Comparison of ENCODE assay signal across 21 cellular contexts in the genomic region with DNA sequence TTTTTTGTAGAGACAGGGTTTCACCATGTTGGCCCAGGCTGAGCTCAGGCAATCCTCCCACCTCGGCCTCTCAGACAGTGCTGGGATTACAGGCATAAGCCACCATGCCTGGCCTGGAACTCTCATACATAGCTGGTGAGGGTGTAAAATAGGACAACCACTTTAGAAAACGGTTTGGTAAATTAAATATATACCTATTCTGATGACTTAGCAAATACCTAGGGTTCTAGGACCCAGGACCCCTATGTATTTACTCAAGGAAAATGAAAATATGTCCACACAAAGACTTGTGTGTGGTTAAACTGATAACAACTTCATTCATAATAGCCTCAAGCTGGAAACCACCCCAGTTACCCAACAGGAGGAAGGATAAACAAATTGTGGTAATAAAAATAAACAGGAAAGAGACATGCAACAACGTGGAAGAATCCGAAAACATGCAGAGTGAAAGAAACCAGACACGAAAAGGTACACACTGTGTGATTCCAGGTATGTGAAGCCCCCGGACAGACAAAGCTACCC. TPM values are rescaled to one million over a fixed set of nuclear protein-coding genes. Genes with fewer than 3 reads are reported as not detected.
DNase-seq lines count a peak whose midpoint lies in the region; ATAC-seq, FAIRE-seq and TF ChIP-seq lines count a peak whose summit lies in the region.
"Had no signal": no experiment of that assay in that cellular context is flagged by ENCODE, and none has a peak within 500 bp of the region (broad histone marks: within the 10 kb centered on the region; RNA-seq: fewer than 3 reads in every experiment).

No MANE protein-coding gene starts in this region.

- H3K4me1 ChIP-seq in K562 (replicated peaks in 1 of 2; ENCODE audit: control insufficient read depth in 2 of 2, insufficient read depth in 2 of 2, low read length in 2 of 2) (peaks cover 0 to 4% of the 10 kb centered on the region in 2 experiments; a peak in 2 of 5 replicates), mesenchymal stem cell (ENCODE audit: control insufficient read depth, insufficient read depth, low read depth, low read length) (no peaks in the 10 kb centered on the region)

- H4K20me1 ChIP-seq in K562 (replicated peaks; ENCODE audit: control insufficient read depth, insufficient read depth, low read length): no peaks in the 10 kb centered on the region

- no peak for TF ChIP-seq CTCF in K562 (IDR thresholded peaks at IDR 0.05 in 2 of 3, conservative IDR thresholded peaks at IDR 0.05 in 1 of 3; ENCODE audit: insufficient read depth in 2 of 3, low read depth in 1 of 3, low read length in 3 of 3)
- no peak for TF ChIP-seq CTCF in brain microvascular endothelial cell (IDR thresholded peaks at IDR 0.05; ENCODE audit: low read depth, low read length, missing control alignments)

- no peaks in the 10 kb centered on the region for H3K9me3 ChIP-seq in K562 (replicated peaks; ENCODE audit: control insufficient read depth, insufficient read depth, low read depth, low read length)
- H3K9me3 ChIP-seq in mesenchymal stem cell (ENCODE audit: control insufficient read depth, low read length): peaks cover 9% of the 10 kb centered on the region
- H3K9me3 ChIP-seq: Peyer's patch had no signal

- intact Hi-C loops in K562 (cut with micrococcal nuclease): no loop called here

- H3K23ac ChIP-seq in mesenchymal stem cell (ENCODE audit: low read length in 2 of 2): no peak overlapping the region

- no peaks in the 10 kb centered on the region for H3K79me1 ChIP-seq in mesenchymal stem cell (replicated peaks; ENCODE audit: low read length, poor library complexity, severe bottlenecking)

- H3K79me2 ChIP-seq in K562 (ENCODE audit: control insufficient read depth, insufficient read depth, low read length): no peaks in the 10 kb centered on the region

- H3K18ac ChIP-seq in mesenchymal stem cell (ENCODE audit: low read depth in 1 of 2, low read length in 2 of 2): no peak overlapping the region

- H3K4me2 ChIP-seq in K562 (ENCODE audit: insufficient read depth, low read length) (no peak overlapping the region), mesenchymal stem cell (ENCODE audit: low read length, poor library complexity, severe bottlenecking) (no peak overlapping the region)
- H3K4me2 ChIP-seq: KMS-11 had no signal

- no peak overlapping the region for H2BK120ac ChIP-seq in mesenchymal stem cell (ENCODE audit: low read depth, low read length)

- H3K4me3 Mint-ChIP-seq in activated naive CD8-positive, alpha-beta T cell treated with anti-CD3 and anti-CD28 coated beads, Interleukin-2, amount 50 U/mL, for 24 hours: no peak overlapping the region
- H3K4me3 Mint-ChIP-seq in activated naive CD8-positive, alpha-beta T cell treated with anti-CD3 and anti-CD28 coated beads for 36 hours: no peak overlapping the region
- H3K4me3 Mint-ChIP-seq: B cell had no signal

- H3K4me1 Mint-ChIP-seq in activated naive CD8-positive, alpha-beta T cell treated with anti-CD3 and anti-CD28 coated beads, Interleukin-2, amount 50 U/mL, for 24 hours: peaks cover 22% of the 10 kb centered on the region
- H3K4me1 Mint-ChIP-seq in activated naive CD8-positive, alpha-beta T cell treated with anti-CD3 and anti-CD28 coated beads for 36 hours: peaks cover 25% of the 10 kb centered on the region

- no peak overlapping the region for H3K4ac ChIP-seq in mesenchymal stem cell (ENCODE audit: low read depth in 1 of 2, low read length in 2 of 2)

- peak overlapping the region; percentile 11 for H3K27ac Mint-ChIP-seq in activated naive CD8-positive, alpha-beta T cell treated with anti-CD3 and anti-CD28 coated beads, Interleukin-2, amount 50 U/mL, for 24 hours
- H3K27ac Mint-ChIP-seq in activated naive CD8-positive, alpha-beta T cell treated with anti-CD3 and anti-CD28 coated beads for 36 hours: no peak overlapping the region
- H3K27ac Mint-ChIP-seq: B cell had no signal

- in situ Hi-C loops in K562 (cut with MboI): no loop called here
- in situ Hi-C loops in brain microvascular endothelial cell (cut with HindIII; ENCODE audit: low pct_ligation_motif_present, low sequenced_read_pairs): no loop called here

- H3K14ac ChIP-seq in mesenchymal stem cell (ENCODE audit: low read length in 2 of 2): no peak overlapping the region

- H3K27ac ChIP-seq in K562 (ENCODE audit: extremely low read depth, low read depth, low read length): no peak overlapping the region
- H3K27ac ChIP-seq in mesenchymal stem cell (ENCODE audit: low read length, poor library complexity, severe bottlenecking): no peak overlapping the region
- no peak overlapping the region for H3K27ac ChIP-seq in brain microvascular endothelial cell
- H3K27ac ChIP-seq: HL-60, KMS-11, Peyer's patch had no signal

- no peaks in the 10 kb centered on the region for H3K27me3 Mint-ChIP-seq in activated naive CD8-positive, alpha-beta T cell treated with anti-CD3 and anti-CD28 coated beads, Interleukin-2, amount 50 U/mL, for 24 hours
- no peaks in the 10 kb centered on the region for H3K27me3 Mint-ChIP-seq in activated naive CD8-positive, alpha-beta T cell treated with anti-CD3 and anti-CD28 coated beads for 36 hours
- H3K27me3 Mint-ChIP-seq: B cell had no signal

- no peak overlapping the region for H2BK5ac ChIP-seq in mesenchymal stem cell (ENCODE audit: low read depth, low read length, poor library complexity, severe bottlenecking)

- no peak overlapping the region for H2AK5ac ChIP-seq in mesenchymal stem cell (ENCODE audit: low read length, severe bottlenecking)

- H3K9me3 Mint-ChIP-seq in activated naive CD8-positive, alpha-beta T cell treated with anti-CD3 and anti-CD28 coated beads, Interleukin-2, amount 50 U/mL, for 24 hours: peaks cover 22% of the 10 kb centered on the region
- peaks cover 27% of the 10 kb centered on the region for H3K9me3 Mint-ChIP-seq in activated naive CD8-positive, alpha-beta T cell treated with anti-CD3 and anti-CD28 coated beads for 36 hours

- no peak overlapping the region for H4K8ac ChIP-seq in mesenchymal stem cell (ENCODE audit: low read length)

- no peak for ATAC-seq in activated naive CD8-positive, alpha-beta T cell treated with anti-CD3 and anti-CD28 coated beads, Interleukin-2, amount 50 U/mL, for 24 hours
- no peak for ATAC-seq in K562
- ATAC-seq: HCT116, SK-N-SH treated with all-trans-retinoic acid at 6 μM for 48 hours had no signal

- DNase-seq in activated naive CD8-positive, alpha-beta T cell treated with anti-CD3 and anti-CD28 coated beads, Interleukin-2, amount 50 U/mL, for 24 hours: no peak
- no peak for DNase-seq in activated naive CD8-positive, alpha-beta T cell treated with anti-CD3 and anti-CD28 coated beads for 36 hours
- DNase-seq in K562 (ENCODE audit: extremely low read depth in 1 of 4, low spot score in 3 of 4) (no peak), mesenchymal stem cell (peak; percentile 46), H54 (ENCODE audit: insufficient read length, low spot score) (no peak), brain microvascular endothelial cell (no peak), MV-4-11 (lab: John Stamatoyannopoulos, UW) (no peak)
- DNase-seq: EL, GF-D8, NCI-H1694, NCI-H2081, NCI-H2171 treated with DMSO at 0.1 percent for 48 hours, NCI-H524 treated with DMSO at 0.1 percent for 48 hours had no signal

- 30% methylated on average over 6 of the region's 6 CpGs for WGBS in K562 (ENCODE audit: insufficient coverage, low coverage, missing lambda C conversion rate)
- 65% methylated on average over 5 of the region's 6 CpGs for WGBS in mesenchymal stem cell

- H3K4me3 ChIP-seq in K562 (no peak overlapping the region), mesenchymal stem cell (ENCODE audit: insufficient read depth in 1 of 2, low read depth in 1 of 2, low read length in 2 of 2) (no peak overlapping the region), brain microvascular endothelial cell (ENCODE audit: low read depth, low read length) (no peak overlapping the region)
- H3K4me3 ChIP-seq: Peyer's patch had no signal

- H3K27me3 ChIP-seq in K562 (ENCODE audit: control insufficient read depth in 2 of 2, insufficient read depth in 2 of 2, low read length in 2 of 2) (no peaks in the 10 kb centered on the region), mesenchymal stem cell (ENCODE audit: control insufficient read depth in 1 of 2, insufficient read depth in 1 of 2, low read length in 2 of 2) (no peaks in the 10 kb centered on the region), brain microvascular endothelial cell (replicated peaks) (no peaks in the 10 kb centered on the region)
- H3K27me3 ChIP-seq: Peyer's patch had no signal

- POLR2A ChIA-PET in K562 (lab: Yijun Ruan, JAX): interaction anchor here (1.0 to 1.2 kb wide), 2 partner anchors 9 to 15 kb away, joined by 4 read pairs; no protein-coding TSS in a partner anchor

- no TSS peak for BruUV-seq in K562 (replicated peaks; lab: Mats Ljungman, UMichigan)

- H3K36me3 ChIP-seq in K562 (ENCODE audit: control insufficient read depth, insufficient read depth, low read length) (no peaks in the 10 kb centered on the region), mesenchymal stem cell (ENCODE audit: control insufficient read depth in 1 of 2, insufficient read depth in 2 of 2, low read depth in 1 of 2, low read length in 2 of 2) (no peaks in the 10 kb centered on the region), brain microvascular endothelial cell (replicated peaks) (no peaks in the 10 kb centered on the region)
- H3K36me3 ChIP-seq: Peyer's patch had no signal

- H4K91ac ChIP-seq in mesenchymal stem cell (ENCODE audit: low read length): no peak overlapping the region

- no peak for TF ChIP-seq POLR2A in K562 (conservative IDR thresholded peaks at IDR 0.05)
- no peak for TF ChIP-seq POLR2A in H54 (IDR thresholded peaks at IDR 0.05; ENCODE audit: low read depth, low read length)

- FAIRE-seq in K562 (lab: Jason Lieb, UNC): no peak
- no peak for FAIRE-seq in H54 (lab: Jason Lieb, UNC)
- FAIRE-seq: A204.1 had no signal

- no peak overlapping the region for H2BK15ac ChIP-seq in mesenchymal stem cell (ENCODE audit: low read depth, poor library complexity, severe bottlenecking)

- CTCF ChIA-PET in K562 (lab: Yijun Ruan, JAX; ENCODE audit: low intra/inter-chr PET ratio): no interaction called here

- no peaks in the 10 kb centered on the region for H3K9me1 ChIP-seq in K562 (ENCODE audit: control insufficient read depth, insufficient read depth, low read length)

- peaks cover 58% of the 10 kb centered on the region for H3K36me3 Mint-ChIP-seq in activated naive CD8-positive, alpha-beta T cell treated with anti-CD3 and anti-CD28 coated beads, Interleukin-2, amount 50 U/mL, for 24 hours (ENCODE audit: low read depth)
- H3K36me3 Mint-ChIP-seq in activated naive CD8-positive, alpha-beta T cell treated with anti-CD3 and anti-CD28 coated beads for 36 hours: peaks cover 81% of the 10 kb centered on the region

- H3K9ac ChIP-seq in K562 (ENCODE audit: insufficient read depth in 1 of 2, low read depth in 2 of 2, low read length in 2 of 2) (no peak overlapping the region), mesenchymal stem cell (ENCODE audit: low read length) (no peak overlapping the region)
- H3K9ac ChIP-seq: KMS-11 had no signal

- H2AFZ ChIP-seq in K562 (ENCODE audit: low read depth, low read length): no peak overlapping the region
- H2AFZ ChIP-seq in mesenchymal stem cell (ENCODE audit: low read depth, low read length): no peak overlapping the region

- no peak for TF ChIP-seq EP300 in K562 (IDR thresholded peaks at IDR 0.05; ENCODE audit: low read length)

- H2BK12ac ChIP-seq in mesenchymal stem cell (ENCODE audit: low read length in 2 of 2): no peak overlapping the region

- no peak for TF ChIP-seq RAD21 in K562 (CRISPR knock-in tag; conservative IDR thresholded peaks at IDR 0.05 in 1 of 2, IDR thresholded peaks at IDR 0.05 in 1 of 2)

RNA-seq across cellular contexts. Expression of a gene that starts 52.7 kb away (rescaled TPM):
- total RNA-seq in activated naive CD8-positive, alpha-beta T cell treated with anti-CD3 and anti-CD28 coated beads for 36 hours: 100 to 1,000 TPM; 108 to 111 TPM
- 18.0 and 32.5 TPM in 2 replicates for total RNA-seq in K562 (2011; cell fraction: chromatin; rRNA removed; ENCODE audit: low replicate concordance)
- 12.6 and 18.2 TPM in 2 replicates for total RNA-seq in K562 (2011; cell fraction: nucleolus; rRNA removed)
- total RNA-seq in K562 (2011; cell fraction: nucleoplasm; rRNA removed): 11.1 and 11.9 TPM in 2 replicates
- 5.7 and 6.4 TPM in 2 replicates for total RNA-seq in K562 (2014; rRNA removed)
- 2.4 and 3.1 TPM in 2 replicates for total RNA-seq in K562 (2014; rRNA removed; fragmentation: Illumina TruSeq; extraction: Trizol)
- 4.2 and 4.4 TPM in 2 replicates for total RNA-seq in K562 (2015; rRNA removed; fragmentation: Illumina TruSeq; extraction: Trizol)
- 11.4 and 12.8 TPM in 2 replicates for total RNA-seq in K562 (2021)
- polyA plus RNA-seq in K562 (2011; rRNA removed): 3.0 and 6.2 TPM in 2 replicates
- polyA plus RNA-seq in K562 (2011; cell fraction: cytosol; rRNA removed): 2.5 and 11.6 TPM in 2 replicates
- polyA plus RNA-seq in K562 (2011; cell fraction: nucleus; rRNA removed): 7.6 and 26.3 TPM in 2 replicates
- 10.0 and 16.6 TPM in 2 replicates for polyA plus RNA-seq in K562 (2012)
- 7.6 and 8.9 TPM in 2 replicates for polyA plus RNA-seq in K562 (2014; fragmentation: Illumina TruSeq; extraction: Trizol)
- polyA plus RNA-seq in K562 (2014; fragmentation: Nextera tagmentation; extraction: Ambion mirVana): under 1 TPM; 0.07 to 0.15 TPM
- polyA plus RNA-seq in K562 (2014; rRNA removed): 8.3 and 10.2 TPM in 2 replicates
- 5.5 and 17.0 TPM in 2 replicates for polyA minus RNA-seq in K562 (2011; rRNA and poly(A)+ RNA removed)
- 3.8 and 5.0 TPM in 2 replicates for polyA minus RNA-seq in K562 (2011; cell fraction: cytosol; rRNA and poly(A)+ RNA removed)
- 3.2 and 9.3 TPM in 2 replicates for polyA minus RNA-seq in K562 (2011; cell fraction: nucleus; rRNA and poly(A)+ RNA removed)
- polyA plus RNA-seq in mesenchymal stem cell (2013, experiment 1 of 2): 1.2 TPM
- 1.1 TPM for polyA plus RNA-seq in mesenchymal stem cell (2013, experiment 2 of 2)
- total RNA-seq: HT-29 had no signal
